9 cellular contexts compared by ENCODE assay signal in the genomic region with DNA sequence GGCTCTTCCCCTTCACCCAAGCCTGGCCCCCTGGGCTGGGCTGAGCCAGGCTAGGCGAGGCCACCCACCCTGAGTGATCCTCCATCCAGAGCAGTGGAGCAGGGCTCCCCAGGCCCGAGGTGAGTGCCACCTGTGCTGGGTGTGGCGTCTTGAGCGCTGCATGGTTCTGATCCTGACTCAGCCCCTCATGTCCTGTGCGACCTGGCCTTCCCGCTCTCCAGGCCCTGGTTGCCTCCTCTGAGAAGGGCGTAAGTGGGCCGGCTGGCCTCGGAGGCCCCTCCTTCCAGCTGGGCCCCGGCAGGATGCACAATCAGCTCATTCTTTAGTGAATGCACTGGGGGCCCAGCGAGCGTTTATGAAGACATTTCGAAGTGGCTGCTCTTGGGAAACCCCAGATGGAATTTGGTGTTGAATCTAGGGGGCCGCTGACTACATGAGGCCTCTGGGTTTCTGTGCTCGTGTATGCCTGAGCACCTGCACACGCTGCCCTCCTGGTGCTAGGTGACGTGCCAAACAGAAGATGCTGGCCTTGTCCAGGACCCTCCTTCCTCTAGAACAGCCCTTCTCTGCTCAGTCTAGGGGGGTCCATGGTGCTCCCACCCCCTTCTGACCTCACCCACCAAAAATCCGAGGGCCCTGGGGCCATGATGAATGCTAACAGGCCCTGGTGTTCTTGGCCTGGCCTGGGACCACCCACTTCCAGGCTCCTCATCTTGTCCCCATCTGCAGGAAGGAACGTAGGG. TPM values are rescaled to one million over a fixed set of nuclear protein-coding genes. Genes with fewer than 3 reads are reported as not detected.
DNase-seq lines count a peak whose midpoint lies in the region; ATAC-seq and TF ChIP-seq lines count a peak whose summit lies in the region.
"Had no signal": no experiment of that assay in that cellular context is flagged by ENCODE, and none has a peak within 500 bp of the region (broad histone marks: within the 10 kb centered on the region; RNA-seq: fewer than 3 reads in every experiment).

No MANE protein-coding gene starts in this region.

- peaks cover 11% of the 10 kb centered on the region for H3K4me1 Mint-ChIP-seq in activated CD8-positive, alpha-beta memory T cell treated with anti-CD3 and anti-CD28 coated beads, Interleukin-2, amount 10 ng/mL, durations not matched to agents 7 days and 5 days
- H3K4me1 Mint-ChIP-seq in type B pancreatic cell (ENCODE audit: unreplicated experiment): peaks cover 50% of the 10 kb centered on the region

- peak; percentile 47 for TF ChIP-seq CTCF in type B pancreatic cell (conservative IDR thresholded peaks at IDR 0.05)

- peaks cover 20% of the 10 kb centered on the region for H3K27me3 Mint-ChIP-seq in activated CD8-positive, alpha-beta memory T cell treated with anti-CD3 and anti-CD28 coated beads, Interleukin-2, amount 10 ng/mL, durations not matched to agents 7 days and 5 days
- H3K27me3 Mint-ChIP-seq in type B pancreatic cell: peaks cover 23% of the 10 kb centered on the region

- CTCF ChIA-PET in activated CD8-positive, alpha-beta memory T cell treated with anti-CD3 and anti-CD28 coated beads, Interleukin-2, amount 10 ng/mL, durations not matched to agents 7 days and 5 days (lab: Charles Lee): interaction anchor here (1.0 to 16.9 kb wide), 7 partner anchors 15 to 101 kb away, joined by 3 to 244 read pairs (median 6); a partner anchor contains a TSS

- DNase-seq in activated CD8-positive, alpha-beta memory T cell treated with anti-CD3 and anti-CD28 coated beads, Interleukin-2, amount 10 ng/mL, durations not matched to agents 7 days and 5 days: no peak
- no peak for DNase-seq in activated CD8-positive, alpha-beta memory T cell treated with anti-CD3 and anti-CD28 coated beads for 24 hours
- DNase-seq in brain pericyte (ENCODE audit: low read depth, low spot score) (peak; percentile 69), left kidney (ENCODE audit: low read depth, low spot score) (peak; percentile 47), type B pancreatic cell (ENCODE audit: extremely low spot score, unreplicated experiment) (no peak), HCEC 1CT (no peak)

- H3K36me3 Mint-ChIP-seq in activated CD8-positive, alpha-beta memory T cell treated with anti-CD3 and anti-CD28 coated beads, Interleukin-2, amount 10 ng/mL, durations not matched to agents 7 days and 5 days: no peaks in the 10 kb centered on the region
- H3K36me3 Mint-ChIP-seq in type B pancreatic cell: no peaks in the 10 kb centered on the region

- no peak overlapping the region for H3K4me3 Mint-ChIP-seq in activated CD8-positive, alpha-beta memory T cell treated with anti-CD3 and anti-CD28 coated beads, Interleukin-2, amount 10 ng/mL, durations not matched to agents 7 days and 5 days
- H3K4me3 Mint-ChIP-seq in type B pancreatic cell: no peak overlapping the region

- no peaks in the 10 kb centered on the region for H3K9me3 Mint-ChIP-seq in activated CD8-positive, alpha-beta memory T cell treated with anti-CD3 and anti-CD28 coated beads, Interleukin-2, amount 10 ng/mL, durations not matched to agents 7 days and 5 days (ENCODE audit: low read depth)
- H3K9me3 Mint-ChIP-seq in type B pancreatic cell: no peaks in the 10 kb centered on the region

- H3K27ac Mint-ChIP-seq in activated CD8-positive, alpha-beta memory T cell treated with anti-CD3 and anti-CD28 coated beads, Interleukin-2, amount 10 ng/mL, durations not matched to agents 7 days and 5 days: no peak overlapping the region
- H3K27ac Mint-ChIP-seq in type B pancreatic cell: no peak overlapping the region

- peak; percentile 10 for ATAC-seq in activated CD8-positive, alpha-beta memory T cell treated with anti-CD3 and anti-CD28 coated beads, Interleukin-2, amount 10 ng/mL, durations not matched to agents 7 days and 5 days
- ATAC-seq in GM18517 (IDR thresholded peaks at IDR 0.05; ENCODE audit: unreplicated experiment) (no peak), GM19397 (IDR thresholded peaks at IDR 0.05; ENCODE audit: unreplicated experiment) (no peak)

RNA-seq across cellular contexts. Expression of a gene that starts 3.7 kb away (rescaled TPM):
- total RNA-seq in activated CD8-positive, alpha-beta memory T cell treated with anti-CD3 and anti-CD28 coated beads, Interleukin-2, amount 10 ng/mL, durations not matched to agents 7 days and 5 days: under 1 TPM; 0.07 to 0.09 TPM
- 1.6 and 1.8 TPM in 2 replicates for total RNA-seq in type B pancreatic cell (ENCODE audit: low replicate concordance)
- total RNA-seq: activated CD8-positive, alpha-beta memory T cell treated with anti-CD3 and anti-CD28 coated beads for 36 hours had no signal

Comparison
In these comparisons a context has a peak if more than half of its experiments do, and no peak if none do; other contexts are left out.
1. DNase-seq: peak in brain pericyte (single experiment) and left kidney (single experiment); none in activated CD8-positive, alpha-beta memory T cell treated with anti-CD3 and anti-CD28 coated beads, Interleukin-2, amount 10 ng/mL, durations not matched to agents 7 days and 5 days (single experiment), activated CD8-positive, alpha-beta memory T cell treated with anti-CD3 and anti-CD28 coated beads for 24 hours (single experiment), type B pancreatic cell (single experiment) and HCEC 1CT (single experiment).